27 cellular contexts compared by ENCODE assay signal in the genomic region with DNA sequence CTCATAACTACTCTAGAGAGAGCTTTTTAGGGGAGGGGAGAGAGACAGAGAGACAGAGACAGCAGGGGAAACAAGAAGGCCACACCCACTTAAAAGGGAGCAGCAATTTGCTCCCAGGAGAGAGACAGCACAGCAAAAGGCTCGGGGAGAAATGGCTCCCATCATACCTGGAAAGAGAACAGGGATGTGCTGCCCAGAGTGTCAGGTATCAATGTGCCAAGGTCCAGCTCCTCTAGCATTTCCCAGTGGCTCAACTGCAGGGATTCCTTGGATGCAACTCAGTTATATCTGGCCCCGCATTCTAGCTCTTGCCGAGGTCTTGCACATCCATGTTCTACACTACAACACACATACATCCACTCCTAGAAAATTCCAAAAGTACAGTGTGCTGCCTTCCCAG.
"Had no signal": no experiment of that assay in that cellular context is flagged by ENCODE, and none has a peak within 500 bp of the region (broad histone marks: within the 10 kb centered on the region; RNA-seq: fewer than 3 reads in every experiment).

No MANE protein-coding gene starts in this region.

- DNase-seq: naive thymus-derived CD4-positive, alpha-beta T cell; natural killer cell; nucleus accumbens; pancreas; right cardiac atrium; spleen; stimulated activated CD4-positive, alpha-beta T cell treated with anti-CD3 and anti-CD28 coated beads, Interleukin-12 subunit alpha, Interleukin-12 subunit beta, amount 100 ng/mL, for 4 hours; stimulated activated CD4-positive, alpha-beta T cell treated with anti-CD3 and anti-CD28 coated beads, Interleukin-1b, Interleukin-23, amount 100 ng/mL, for 48 hours; stimulated activated CD4-positive, alpha-beta T cell treated with anti-CD3 and anti-CD28 coated beads, Interleukin-4, amount 100 ng/mL, for 1 hour; stimulated activated CD4-positive, alpha-beta T cell treated with anti-CD3 and anti-CD28 coated beads, Interleukin-4, amount 100 ng/mL, for 4 hours; stimulated activated CD8-positive, alpha-beta memory T cell treated with anti-CD3 and anti-CD28 coated beads, Interleukin-4, amount 100 ng/mL, for 48 hours; stimulated activated naive CD4-positive, alpha-beta T cell; stimulated activated naive CD8-positive, alpha-beta T cell treated with anti-CD3 and anti-CD28 coated beads, Interleukin-15, amount 100 ng/mL, for 72 hours; stimulated activated naive CD8-positive, alpha-beta T cell treated with anti-CD3 and anti-CD28 coated beads, Interleukin-15, Interleukin-2, amounts not matched to agents 100 U/mL and 50 U/mL, for 24 hours; substantia nigra; testis; tibial artery; transverse colon; upper lobe of right lung; uterus had no signal

- H3K27me3 ChIP-seq: neutrophil, pancreas, spleen, suprapubic skin, testis, tibial artery, transverse colon, upper lobe of right lung, uterus had no signal

- H3K4me3 ChIP-seq: pancreas, prostate gland, skin epidermis, smooth muscle cell, spleen, suprapubic skin, testis, tibial artery, transverse colon, upper lobe of right lung, uterus had no signal

- H3K36me3 ChIP-seq: neutrophil, pancreas, prostate gland, spleen, suprapubic skin, tibial artery, transverse colon, upper lobe of right lung, uterus had no signal

- ATAC-seq: naive thymus-derived CD4-positive, alpha-beta T cell; natural killer cell; pancreas; right cardiac atrium; sciatic nerve; stimulated activated memory B cell treated with anti-CD40 and anti-IgM and Interleukin-4, amounts not matched to agents 10 μg/mL and 1 μg/mL and 100 μg/mL, for 72 hours; stimulated activated naive CD8-positive, alpha-beta T cell treated with anti-CD3 and anti-CD28 coated beads, Interleukin-15, amount 100 ng/mL, for 72 hours; stimulated activated naive CD8-positive, alpha-beta T cell treated with anti-CD3 and anti-CD28 coated beads, Interleukin-15, Interleukin-2, amounts not matched to agents 100 U/mL and 50 U/mL, for 24 hours; upper lobe of right lung had no signal

- H3K9me3 ChIP-seq: pancreas, prostate gland, suprapubic skin, testis, upper lobe of right lung, uterus had no signal

- H3K27ac ChIP-seq: neutrophil, pancreas, prostate gland, skin epidermis, spleen, suprapubic skin, testis, tibial artery, transverse colon, upper lobe of right lung, uterus had no signal

- H3K4me1 ChIP-seq: pancreas, prostate gland, spleen, suprapubic skin, testis, tibial artery, transverse colon, upper lobe of right lung, uterus had no signal
